ENCODE assay signal across 27 cellular contexts in the genomic region with DNA sequence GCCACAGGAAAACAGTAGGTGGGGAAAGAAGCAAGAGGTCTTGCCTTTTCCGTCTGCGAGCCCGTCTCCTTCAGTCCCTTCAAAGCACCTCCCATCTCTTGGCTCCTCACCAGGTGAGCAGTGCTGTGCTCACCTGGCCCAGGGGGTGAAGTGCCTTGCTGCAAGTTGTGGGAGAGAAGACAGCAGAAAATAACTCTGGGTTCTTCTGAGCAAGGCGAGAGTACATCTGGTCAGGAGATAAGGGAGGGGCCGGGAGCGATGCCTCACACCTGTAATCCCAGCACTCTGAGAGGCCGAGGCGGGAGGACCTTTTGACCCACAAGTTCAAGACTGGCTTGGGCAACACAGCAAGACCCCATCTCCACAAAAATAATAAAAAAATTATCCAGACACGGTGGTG. TPM values are rescaled to one million over a fixed set of nuclear protein-coding genes. Genes with fewer than 3 reads are reported as not detected.
"Had no signal": no experiment of that assay in that cellular context is flagged by ENCODE, and none has a peak within 500 bp of the region (broad histone marks: within the 10 kb centered on the region; RNA-seq: fewer than 3 reads in every experiment).

No MANE protein-coding gene starts in this region.

- FAIRE-seq: astrocyte, K562, RCC 7860 had no signal

- H3K27me3 Mint-ChIP-seq: brain had no signal

- H3K9me3 Mint-ChIP-seq: activated B cell treated with CpG ODN at 0.5 μM for 24 hours; activated CD4-positive, alpha-beta T cell treated with anti-CD3 and anti-CD28 coated beads, Interleukin-2, amount 10 ng/mL, durations not matched to agents 24 days and 14 days; activated naive CD4-positive, alpha-beta T cell treated with anti-CD3 and anti-CD28 coated beads, Interleukin-2, amount 50 U/mL, for 72 hours; activated T-cell treated with anti-CD3 and anti-CD28 coated beads, Interleukin-2, amount 50 U/mL, for 4 hours; brain; T-helper 1 cell treated with Interleukin-12 subunit alpha and Interleukin-12 subunit beta and Interleukin-4 antibody, amounts not matched to agents 30 μg/mL and 1 μg/mL, for 36 hours had no signal

- H3K27ac Mint-ChIP-seq: activated B cell treated with CpG ODN at 0.5 μM for 24 hours; activated CD4-positive, alpha-beta T cell treated with anti-CD3 and anti-CD28 coated beads, Interleukin-2, amount 10 ng/mL, durations not matched to agents 24 days and 14 days; activated naive CD4-positive, alpha-beta T cell treated with anti-CD3 and anti-CD28 coated beads, Interleukin-2, amount 50 U/mL, for 72 hours; T-helper 1 cell treated with Interleukin-12 subunit alpha and Interleukin-12 subunit beta and Interleukin-4 antibody, amounts not matched to agents 30 μg/mL and 1 μg/mL, for 36 hours had no signal

- H3K4me3 ChIP-seq: K562 had no signal

- DNase-seq: activated B cell treated with CpG ODN at 0.5 μM for 24 hours; activated CD4-positive, alpha-beta T cell treated with anti-CD3 and anti-CD28 coated beads for 1 hour; activated CD4-positive, alpha-beta T cell treated with anti-CD3 and anti-CD28 coated beads, Interleukin-2, amount 10 ng/mL, durations not matched to agents 24 days and 14 days; activated CD4-positive, alpha-beta T cell treated with anti-CD3 and anti-CD28 coated beads, Interleukin-2, amount 50 U/mL, for 48 hours; activated effector memory CD4-positive, alpha-beta T cell treated with anti-CD3 and anti-CD28 coated beads, Interleukin-2, amount 50 U/mL, for 16 hours; activated naive CD4-positive, alpha-beta T cell treated with Interleukin-2 at 50 U/mL for 16 hours; activated T-cell treated with anti-CD3 and anti-CD28 coated beads, Interleukin-2, amount 50 U/mL, for 4 hours; amygdala; caudate nucleus; Karpas-422; NCI-H1105 treated with DMSO at 0.1 percent for 48 hours; NCI-H1436 treated with DMSO at 0.1 percent for 48 hours; NCI-H187 treated with DMSO at 0.1 percent for 48 hours; NCI-H2171; NCI-H2227 treated with DMSO at 0.1 percent for 48 hours; NCI-H446 treated with DMSO at 0.1 percent for 48 hours; NCI-H524 treated with DMSO at 0.1 percent for 48 hours; NCI-H774; SHP77 treated with DMSO at 0.1 percent for 48 hours; T-helper 9 cell had no signal

- H3K4me3 Mint-ChIP-seq: activated B cell treated with CpG ODN at 0.5 μM for 24 hours; activated CD4-positive, alpha-beta T cell treated with anti-CD3 and anti-CD28 coated beads, Interleukin-2, amount 10 ng/mL, durations not matched to agents 24 days and 14 days; activated T-cell treated with anti-CD3 and anti-CD28 coated beads, Interleukin-2, amount 50 U/mL, for 4 hours; T-helper 1 cell treated with Interleukin-12 subunit alpha and Interleukin-12 subunit beta and Interleukin-4 antibody, amounts not matched to agents 30 μg/mL and 1 μg/mL, for 36 hours had no signal

- H3K36me3 Mint-ChIP-seq: activated naive CD4-positive, alpha-beta T cell treated with anti-CD3 and anti-CD28 coated beads, Interleukin-2, amount 50 U/mL, for 72 hours; brain had no signal

- ATAC-seq: activated naive CD4-positive, alpha-beta T cell treated with anti-CD3 and anti-CD28 coated beads, Interleukin-2, amount 50 U/mL, for 72 hours; activated T-cell treated with anti-CD3 and anti-CD28 coated beads, Interleukin-2, amount 50 U/mL, for 4 hours; K562 had no signal

- H3K4me1 Mint-ChIP-seq: activated B cell treated with CpG ODN at 0.5 μM for 24 hours had no signal

RNA-seq across cellular contexts. Expression of a gene that starts 35.6 kb away (rescaled TPM):
- total RNA-seq: activated B cell treated with CpG ODN at 0.5 μM for 24 hours; activated CD4-positive, alpha-beta T cell treated with anti-CD3 and anti-CD28 coated beads, Interleukin-2, amount 10 ng/mL, durations not matched to agents 24 days and 14 days; astrocyte; K562; SK-MEL-5 had no signal
- polyA plus RNA-seq: K562 had no signal
